Comparison of ENCODE assay signal across 16 cellular contexts in genomic region chr4:88352062-88352461, GRCh38. TPM values are rescaled to one million over a fixed set of nuclear protein-coding genes. Genes with fewer than 3 reads are reported as not detected.
DNase-seq lines count a peak whose midpoint lies in the region; ATAC-seq, FAIRE-seq and TF ChIP-seq lines count a peak whose summit lies in the region.
"Had no signal": no experiment of that assay in that cellular context is flagged by ENCODE, and none has a peak within 500 bp of the region (broad histone marks: within the 10 kb centered on the region; RNA-seq: fewer than 3 reads in every experiment).

No MANE protein-coding gene starts in this region.

- peaks cover 72% of the 10 kb centered on the region for H3K9me3 ChIP-seq in endodermal cell (ENCODE audit: control insufficient read depth, low read length)
- no peaks in the 10 kb centered on the region for H3K9me3 ChIP-seq in gastrocnemius medialis
- H3K9me3 ChIP-seq: MG63, pancreas had no signal

- no peak for ATAC-seq in gastrocnemius medialis
- ATAC-seq: gastroesophageal sphincter, pancreas had no signal

- intact Hi-C loops in gastrocnemius medialis (cut with DNase I; ENCODE audit: low total_unique reads): no loop called here

- H3K36me3 Mint-ChIP-seq in endodermal cell (ENCODE audit: low read depth): peaks cover 10% of the 10 kb centered on the region

- TF ChIP-seq CTCF in endodermal cell (conservative IDR thresholded peaks at IDR 0.05) (no peak), gastrocnemius medialis (IDR thresholded peaks at IDR 0.05 in 4 of 5, conservative IDR thresholded peaks at IDR 0.05 in 1 of 5) (no peak)

- no peaks in the 10 kb centered on the region for H3K27me3 ChIP-seq in endodermal cell (ENCODE audit: control insufficient read depth, insufficient read depth, low read length, poor library complexity, severe bottlenecking)
- no peaks in the 10 kb centered on the region for H3K27me3 ChIP-seq in gastrocnemius medialis
- H3K27me3 ChIP-seq: gastroesophageal sphincter, MG63, pancreas had no signal

- peaks cover 3% of the 10 kb centered on the region for H3K4me1 Mint-ChIP-seq in endodermal cell

- in situ Hi-C loops in gastrocnemius medialis (cut with MboI; ENCODE audit: low sequenced_read_pairs in 4 of 4): no loop called here

- no peak overlapping the region for H3K27ac ChIP-seq in endodermal cell (ENCODE audit: low read depth, low read length)
- no peak overlapping the region for H3K27ac ChIP-seq in gastrocnemius medialis
- H3K27ac ChIP-seq: gastroesophageal sphincter, pancreas had no signal

- FAIRE-seq in frontal cortex (lab: Jason Lieb, UNC): no peak
- FAIRE-seq: pancreas had no signal

- no peak overlapping the region for H3K9ac ChIP-seq in endodermal cell (ENCODE audit: extremely low read depth, low read length, poor library complexity, severe bottlenecking)

- no peak overlapping the region for H3K4me3 Mint-ChIP-seq in endodermal cell
- H3K4me3 Mint-ChIP-seq: activated T-helper 1 cell treated with anti-CD3 and anti-CD28 coated beads, Interleukin-12 subunit alpha, Interleukin-12 subunit beta, Interleukin-2, Interleukin-4 antibody, amounts not matched to agents 30 ng/mL and 10 ng/mL and 1 ng/mL, durations not matched to agents 14 hours and 24 hours and 36 hours had no signal

- no peaks in the 10 kb centered on the region for H3K4me1 ChIP-seq in endodermal cell (ENCODE audit: control insufficient read depth, insufficient read depth, low read length)
- no peaks in the 10 kb centered on the region for H3K4me1 ChIP-seq in gastrocnemius medialis
- H3K4me1 ChIP-seq: gastroesophageal sphincter, pancreas had no signal

- no peaks in the 10 kb centered on the region for H3K27me3 Mint-ChIP-seq in endodermal cell (ENCODE audit: insufficient read depth)

- peak overlapping the region; percentile 60 for H3K4me3 ChIP-seq in endodermal cell (ENCODE audit: low read length)
- H3K4me3 ChIP-seq in gastrocnemius medialis: no peak overlapping the region
- H3K4me3 ChIP-seq: gastroesophageal sphincter, MG63, pancreas had no signal

- H3K36me3 ChIP-seq in endodermal cell (ENCODE audit: control insufficient read depth, insufficient read depth, low read length) (no peaks in the 10 kb centered on the region), gastrocnemius medialis (no peaks in the 10 kb centered on the region)
- H3K36me3 ChIP-seq: gastroesophageal sphincter, MG63, pancreas had no signal

- no peak for TF ChIP-seq POLR2A in gastrocnemius medialis (IDR thresholded peaks at IDR 0.05)

- no peak overlapping the region for H3K27ac Mint-ChIP-seq in endodermal cell
- H3K27ac Mint-ChIP-seq: activated T-helper 1 cell treated with anti-CD3 and anti-CD28 coated beads, Interleukin-12 subunit alpha, Interleukin-12 subunit beta, Interleukin-2, Interleukin-4 antibody, amounts not matched to agents 30 ng/mL and 10 ng/mL and 1 ng/mL, durations not matched to agents 14 hours and 24 hours and 36 hours had no signal

- peaks cover 40% of the 10 kb centered on the region for H3K9me3 Mint-ChIP-seq in endodermal cell

- DNase-seq in EH (ENCODE audit: low read depth) (peak; percentile 82), LHCN-M2 (ENCODE audit: low read depth) (peak; percentile 77), endodermal cell (no peak), myocyte (ENCODE audit: low read depth) (peak; percentile 82), GF-D8 (lab: John Stamatoyannopoulos, UW) (no peak), gastrocnemius medialis (no peak), iPS-NIHi11 (ENCODE audit: low spot score) (no peak), frontal cortex (ENCODE audit: low spot score in 2 of 2) (no peak)
- DNase-seq: activated CD4-positive, CD25-positive, alpha-beta regulatory T cell treated with anti-CD3 and anti-CD28 coated beads, Interleukin-2, amount 50 U/mL, for 72 hours; MG63; NCI-H446; pancreas; SHP77; stimulated activated naive CD4-positive, alpha-beta T cell had no signal

- 84 to 86% methylated on average over 2 to 3 of the region's 3 CpGs for WGBS in endodermal cell (ENCODE audit: insufficient coverage in 1 of 2, insufficient read length in 1 of 2), 2 experiments

RNA-seq across cellular contexts. Expression of gene HERC6, which starts 26.6 kb away (rescaled TPM):
- total RNA-seq in LHCN-M2 (2014; rRNA removed): 3.9 and 7.1 TPM in 2 replicates
- polyA plus RNA-seq in LHCN-M2 (2012): 2.5 TPM
- 10 to 100 TPM in 1 of 2 donors, 1 to 10 TPM in 1; 9.9 to 12.7 TPM for total RNA-seq in endodermal cell
- 0.71 TPM for polyA plus RNA-seq in endodermal cell (2013, experiment 1 of 2)
- polyA plus RNA-seq in endodermal cell (2013, experiment 2 of 2): 0.54 TPM
- 9.1 and 11.7 TPM in 2 replicates for total RNA-seq in myocyte
- polyA plus RNA-seq in myocyte (2012): 1.9 TPM
- 1 to 10 TPM in 2 of 4 donors, under 1 TPM in 2; 0.42 to 1.6 (median 1.0) TPM for total RNA-seq in gastrocnemius medialis
- total RNA-seq in frontal cortex: 3.7 TPM

Comparison
In these comparisons a context has a peak if more than half of its experiments do, and no peak if none do; other contexts are left out.
1. DNase-seq: peak in EH (single experiment), LHCN-M2 (single experiment) and myocyte (single experiment); none in endodermal cell (single experiment), GF-D8 (single experiment), gastrocnemius medialis (0 of 2), iPS-NIHi11 (single experiment) and frontal cortex (0 of 2).